ENCODE assay signal across 1 cellular context in the genomic region with DNA sequence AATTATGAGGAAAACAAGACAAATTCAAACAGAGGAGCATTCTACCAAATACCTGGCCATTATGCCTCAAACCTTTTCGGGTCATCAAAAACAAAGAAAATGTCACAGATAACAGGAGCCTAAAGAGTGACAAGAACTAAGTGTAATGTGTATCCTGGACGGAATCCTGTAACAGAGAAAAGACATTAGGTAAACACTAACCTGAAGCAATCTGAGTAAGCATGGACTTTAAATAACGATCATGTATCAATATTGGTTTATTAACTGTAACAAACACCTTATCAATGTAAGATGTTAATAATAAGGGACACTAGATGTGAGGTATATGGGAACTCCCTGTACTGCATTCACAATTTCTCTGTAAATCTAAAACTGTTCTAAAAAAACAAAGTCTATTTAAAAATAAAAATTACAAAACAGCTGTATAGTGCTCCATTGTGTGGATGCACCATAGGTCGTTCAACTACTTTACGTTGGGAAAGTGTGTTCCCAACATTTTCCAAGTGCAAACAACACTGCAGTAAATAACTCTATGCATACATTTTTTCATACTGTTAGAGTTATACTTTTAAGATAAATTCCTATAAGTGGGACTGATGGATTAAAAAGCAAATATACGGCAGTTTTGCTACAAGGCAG.
A peak's percentile ranks its signal among the peaks of the same experiment; 100 is the strongest.
TF ChIP-seq lines count a peak whose summit lies in the region.

No MANE protein-coding gene starts in this region.

TF ChIP-seq in HepG2, 621 proteins besides CTCF, POLR2A, EP300 and RAD21 (continued from another document):
- TF ChIP-seq, protein P1, sequence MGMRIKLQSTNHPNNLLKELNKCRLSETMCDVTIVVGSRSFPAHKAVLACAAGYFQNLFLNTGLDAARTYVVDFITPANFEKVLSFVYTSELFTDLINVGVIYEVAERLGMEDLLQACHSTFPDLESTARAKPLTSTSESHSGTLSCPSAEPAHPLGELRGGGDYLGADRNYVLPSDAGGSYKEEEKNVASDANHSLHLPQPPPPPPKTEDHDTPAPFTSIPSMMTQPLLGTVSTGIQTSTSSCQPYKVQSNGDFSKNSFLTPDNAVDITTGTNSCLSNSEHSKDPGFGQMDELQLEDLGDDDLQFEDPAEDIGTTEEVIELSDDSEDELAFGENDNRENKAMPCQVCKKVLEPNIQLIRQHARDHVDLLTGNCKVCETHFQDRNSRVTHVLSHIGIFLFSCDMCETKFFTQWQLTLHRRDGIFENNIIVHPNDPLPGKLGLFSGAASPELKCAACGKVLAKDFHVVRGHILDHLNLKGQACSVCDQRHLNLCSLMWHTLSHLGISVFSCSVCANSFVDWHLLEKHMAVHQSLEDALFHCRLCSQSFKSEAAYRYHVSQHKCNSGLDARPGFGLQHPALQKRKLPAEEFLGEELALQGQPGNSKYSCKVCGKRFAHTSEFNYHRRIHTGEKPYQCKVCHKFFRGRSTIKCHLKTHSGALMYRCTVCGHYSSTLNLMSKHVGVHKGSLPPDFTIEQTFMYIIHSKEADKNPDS (CRISPR knock-in tag; IDR thresholded peaks at IDR 0.05): no peak
- TF ChIP-seq SETDB1 (CRISPR knock-in tag; IDR thresholded peaks at IDR 0.05; ENCODE audit: borderline replicate concordance): no peak
- no peak for TF ChIP-seq RCOR2 (CRISPR knock-in tag; IDR thresholded peaks at IDR 0.05)
- TF ChIP-seq ESRRA (CRISPR knock-in tag; IDR thresholded peaks at IDR 0.05; ENCODE audit: low read depth): no peak
- no peak for TF ChIP-seq SRF (IDR thresholded peaks at IDR 0.05; ENCODE audit: low read depth, low read length)
- TF ChIP-seq, protein P2, sequence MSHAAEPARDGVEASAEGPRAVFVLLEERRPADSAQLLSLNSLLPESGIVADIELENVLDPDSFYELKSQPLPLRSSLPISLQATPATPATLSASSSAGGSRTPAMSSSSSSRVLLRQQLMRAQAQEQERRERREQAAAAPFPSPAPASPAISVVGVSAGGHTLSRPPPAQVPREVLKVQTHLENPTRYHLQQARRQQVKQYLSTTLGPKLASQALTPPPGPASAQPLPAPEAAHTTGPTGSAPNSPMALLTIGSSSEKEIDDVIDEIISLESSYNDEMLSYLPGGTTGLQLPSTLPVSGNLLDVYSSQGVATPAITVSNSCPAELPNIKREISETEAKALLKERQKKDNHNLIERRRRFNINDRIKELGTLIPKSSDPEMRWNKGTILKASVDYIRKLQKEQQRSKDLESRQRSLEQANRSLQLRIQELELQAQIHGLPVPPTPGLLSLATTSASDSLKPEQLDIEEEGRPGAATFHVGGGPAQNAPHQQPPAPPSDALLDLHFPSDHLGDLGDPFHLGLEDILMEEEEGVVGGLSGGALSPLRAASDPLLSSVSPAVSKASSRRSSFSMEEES (CRISPR knock-in tag; IDR thresholded peaks at IDR 0.05): no peak
- TF ChIP-seq ZNF543 (CRISPR knock-in tag; IDR thresholded peaks at IDR 0.05): no peak
- TF ChIP-seq ZNF7 (CRISPR knock-in tag; IDR thresholded peaks at IDR 0.05): no peak
- no peak for TF ChIP-seq RORA (CRISPR knock-in tag; IDR thresholded peaks at IDR 0.05)
- TF ChIP-seq ZNF746 (CRISPR knock-in tag; IDR thresholded peaks at IDR 0.05): no peak
- TF ChIP-seq TBX3 (IDR thresholded peaks at IDR 0.05; ENCODE audit: borderline replicate concordance): peak; percentile 94
- TF ChIP-seq, protein P3, sequence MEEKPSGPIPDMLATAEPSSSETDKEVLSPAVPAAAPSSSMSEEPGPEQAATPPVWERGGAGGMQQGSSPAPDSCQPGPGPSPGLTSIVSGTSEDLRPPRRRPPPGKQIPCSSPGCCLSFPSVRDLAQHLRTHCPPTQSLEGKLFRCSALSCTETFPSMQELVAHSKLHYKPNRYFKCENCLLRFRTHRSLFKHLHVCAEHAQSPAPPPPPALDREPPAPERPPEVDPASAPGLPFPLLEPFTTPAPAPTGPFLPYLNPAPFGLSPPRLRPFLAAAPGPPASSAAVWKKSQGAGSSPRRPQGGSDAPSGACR (CRISPR knock-in tag; IDR thresholded peaks at IDR 0.05): no peak
- peak; percentile 38; the same call in 1 of the 2 replicates for TF ChIP-seq TARDBP (CRISPR knock-in tag; IDR thresholded peaks at IDR 0.05)
- TF ChIP-seq MTA3 (CRISPR knock-in tag; IDR thresholded peaks at IDR 0.05): no peak
- TF ChIP-seq ZNF234 (CRISPR knock-in tag; conservative IDR thresholded peaks at IDR 0.05): no peak
- TF ChIP-seq, protein P4, sequence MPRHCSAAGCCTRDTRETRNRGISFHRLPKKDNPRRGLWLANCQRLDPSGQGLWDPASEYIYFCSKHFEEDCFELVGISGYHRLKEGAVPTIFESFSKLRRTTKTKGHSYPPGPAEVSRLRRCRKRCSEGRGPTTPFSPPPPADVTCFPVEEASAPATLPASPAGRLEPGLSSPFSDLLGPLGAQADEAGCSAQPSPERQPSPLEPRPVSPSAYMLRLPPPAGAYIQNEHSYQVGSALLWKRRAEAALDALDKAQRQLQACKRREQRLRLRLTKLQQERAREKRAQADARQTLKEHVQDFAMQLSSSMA (CRISPR knock-in tag; IDR thresholded peaks at IDR 0.05): no peak
- TF ChIP-seq ZNF782 (CRISPR knock-in tag; IDR thresholded peaks at IDR 0.05; ENCODE audit: borderline replicate concordance): no peak
- TF ChIP-seq IRF2 (CRISPR knock-in tag; IDR thresholded peaks at IDR 0.05): no peak; the same call in 1 of the 2 replicates
- TF ChIP-seq ZNF839 (CRISPR knock-in tag; IDR thresholded peaks at IDR 0.05; ENCODE audit: borderline replicate concordance): no peak
- TF ChIP-seq, protein P5, sequence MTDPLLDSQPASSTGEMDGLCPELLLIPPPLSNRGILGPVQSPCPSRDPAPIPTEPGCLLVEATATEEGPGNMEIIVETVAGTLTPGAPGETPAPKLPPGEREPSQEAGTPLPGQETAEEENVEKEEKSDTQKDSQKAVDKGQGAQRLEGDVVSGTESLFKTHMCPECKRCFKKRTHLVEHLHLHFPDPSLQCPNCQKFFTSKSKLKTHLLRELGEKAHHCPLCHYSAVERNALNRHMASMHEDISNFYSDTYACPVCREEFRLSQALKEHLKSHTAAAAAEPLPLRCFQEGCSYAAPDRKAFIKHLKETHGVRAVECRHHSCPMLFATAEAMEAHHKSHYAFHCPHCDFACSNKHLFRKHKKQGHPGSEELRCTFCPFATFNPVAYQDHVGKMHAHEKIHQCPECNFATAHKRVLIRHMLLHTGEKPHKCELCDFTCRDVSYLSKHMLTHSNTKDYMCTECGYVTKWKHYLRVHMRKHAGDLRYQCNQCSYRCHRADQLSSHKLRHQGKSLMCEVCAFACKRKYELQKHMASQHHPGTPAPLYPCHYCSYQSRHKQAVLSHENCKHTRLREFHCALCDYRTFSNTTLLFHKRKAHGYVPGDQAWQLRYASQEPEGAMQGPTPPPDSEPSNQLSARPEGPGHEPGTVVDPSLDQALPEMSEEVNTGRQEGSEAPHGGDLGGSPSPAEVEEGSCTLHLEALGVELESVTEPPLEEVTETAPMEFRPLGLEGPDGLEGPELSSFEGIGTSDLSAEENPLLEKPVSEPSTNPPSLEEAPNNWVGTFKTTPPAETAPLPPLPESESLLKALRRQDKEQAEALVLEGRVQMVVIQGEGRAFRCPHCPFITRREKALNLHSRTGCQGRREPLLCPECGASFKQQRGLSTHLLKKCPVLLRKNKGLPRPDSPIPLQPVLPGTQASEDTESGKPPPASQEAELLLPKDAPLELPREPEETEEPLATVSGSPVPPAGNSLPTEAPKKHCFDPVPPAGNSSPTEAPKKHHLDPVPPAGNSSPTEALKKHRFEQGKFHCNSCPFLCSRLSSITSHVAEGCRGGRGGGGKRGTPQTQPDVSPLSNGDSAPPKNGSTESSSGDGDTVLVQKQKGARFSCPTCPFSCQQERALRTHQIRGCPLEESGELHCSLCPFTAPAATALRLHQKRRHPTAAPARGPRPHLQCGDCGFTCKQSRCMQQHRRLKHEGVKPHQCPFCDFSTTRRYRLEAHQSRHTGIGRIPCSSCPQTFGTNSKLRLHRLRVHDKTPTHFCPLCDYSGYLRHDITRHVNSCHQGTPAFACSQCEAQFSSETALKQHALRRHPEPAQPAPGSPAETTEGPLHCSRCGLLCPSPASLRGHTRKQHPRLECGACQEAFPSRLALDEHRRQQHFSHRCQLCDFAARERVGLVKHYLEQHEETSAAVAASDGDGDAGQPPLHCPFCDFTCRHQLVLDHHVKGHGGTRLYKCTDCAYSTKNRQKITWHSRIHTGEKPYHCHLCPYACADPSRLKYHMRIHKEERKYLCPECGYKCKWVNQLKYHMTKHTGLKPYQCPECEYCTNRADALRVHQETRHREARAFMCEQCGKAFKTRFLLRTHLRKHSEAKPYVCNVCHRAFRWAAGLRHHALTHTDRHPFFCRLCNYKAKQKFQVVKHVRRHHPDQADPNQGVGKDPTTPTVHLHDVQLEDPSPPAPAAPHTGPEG (CRISPR knock-in tag; IDR thresholded peaks at IDR 0.05): no peak
- TF ChIP-seq, protein P6, sequence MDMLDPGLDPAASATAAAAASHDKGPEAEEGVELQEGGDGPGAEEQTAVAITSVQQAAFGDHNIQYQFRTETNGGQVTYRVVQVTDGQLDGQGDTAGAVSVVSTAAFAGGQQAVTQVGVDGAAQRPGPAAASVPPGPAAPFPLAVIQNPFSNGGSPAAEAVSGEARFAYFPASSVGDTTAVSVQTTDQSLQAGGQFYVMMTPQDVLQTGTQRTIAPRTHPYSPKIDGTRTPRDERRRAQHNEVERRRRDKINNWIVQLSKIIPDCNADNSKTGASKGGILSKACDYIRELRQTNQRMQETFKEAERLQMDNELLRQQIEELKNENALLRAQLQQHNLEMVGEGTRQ (IDR thresholded peaks at IDR 0.05; ENCODE audit: low read depth, low read length): no peak
- TF ChIP-seq, protein P6 (CRISPR knock-in tag; IDR thresholded peaks at IDR 0.05; ENCODE audit: borderline replicate concordance): no peak
